Comparison of ENCODE assay signal across 17 cellular contexts in genomic region chr2:219626540-219626939, GRCh38. TPM values are rescaled to one million over a fixed set of nuclear protein-coding genes. Genes with fewer than 3 reads are reported as not detected.
DNase-seq lines count a peak whose midpoint lies in the region; ATAC-seq, FAIRE-seq and TF ChIP-seq lines count a peak whose summit lies in the region.
"Had no signal": no experiment of that assay in that cellular context is flagged by ENCODE, and none has a peak within 500 bp of the region (broad histone marks: within the 10 kb centered on the region; RNA-seq: fewer than 3 reads in every experiment).

No MANE protein-coding gene starts in this region.

- no peaks in the 10 kb centered on the region for H3K9me2 ChIP-seq in HCT116 (ENCODE audit: insufficient read depth)

- no peak for TF ChIP-seq POLR2A in HCT116 (IDR thresholded peaks at IDR 0.05; ENCODE audit: borderline replicate concordance, extremely low read depth, insufficient read depth, insufficient read length)

- no peak overlapping the region for H3K4me3 ChIP-seq in CD8-positive, alpha-beta memory T cell (ENCODE audit: low read length)
- H3K4me3 ChIP-seq in HCT116 (replicated peaks in 1 of 2; ENCODE audit: low read depth in 1 of 2, low read length in 2 of 2) (peak overlapping the region; percentile 56 to 79), astrocyte (ENCODE audit: insufficient read depth, low read depth, low read length) (no peak overlapping the region)

- no peak for DNase-seq in CD8-positive, alpha-beta memory T cell
- DNase-seq in HCT116 (ENCODE audit: low read depth, low spot score) (no peak), astrocyte (ENCODE audit: low read depth) (no peak), hypothalamus (lab: John Stamatoyannopoulos, UW) (no peak), NCI-H1694 (lab: John Stamatoyannopoulos, UW) (no peak)
- DNase-seq in natural killer cell treated with Interleukin-12 subunit alpha and Interleukin-12 subunit beta and Interleukin-15 and Interleukin-18, amount 100 ng/mL, for 72 hours (ENCODE audit: low spot score) = no peak
- DNase-seq in activated effector memory CD4-positive, alpha-beta T cell treated with anti-CD3 and anti-CD28 coated beads, Interleukin-2, amount 50 U/mL, for 16 hours = no peak
- DNase-seq: activated CD4-positive, alpha-beta T cell treated with anti-CD3 and anti-CD28 coated beads for 4 hours; gastrocnemius medialis; lower lobe of right lung; NCI-H1048; NCI-H526 treated with DMSO at 0.1 percent for 48 hours; SJCRH30 had no signal

- H4K20me1 ChIP-seq in HCT116 (ENCODE audit: insufficient read depth) = no peaks in the 10 kb centered on the region
- no peaks in the 10 kb centered on the region for H4K20me1 ChIP-seq in astrocyte (ENCODE audit: insufficient read depth, low read length)

- H3K4me1 ChIP-seq in CD8-positive, alpha-beta memory T cell (ENCODE audit: insufficient read depth, low read length) = no peaks in the 10 kb centered on the region
- H3K4me1 ChIP-seq in HCT116 (ENCODE audit: control insufficient read depth in 1 of 2, insufficient read depth in 2 of 2, low read length in 2 of 2) = peaks cover 4 to 32% of the 10 kb centered on the region in 2 experiments; a peak in 3 of 4 replicates
- no peaks in the 10 kb centered on the region for H3K4me1 ChIP-seq in astrocyte (ENCODE audit: insufficient read depth, low read length)
- H3K4me1 ChIP-seq: SJCRH30 had no signal

- POLR2A ChIA-PET in CD8-positive, alpha-beta memory T cell (lab: Charles Lee) = interaction anchor here (0.7 kb wide), 1 partner anchor 370 kb away, joined by 4 read pairs; no protein-coding TSS in a partner anchor
- POLR2A ChIA-PET in HCT116 (lab: Charles Lee) = no interaction called here

- no peak for ATAC-seq in HCT116
- ATAC-seq in natural killer cell treated with Interleukin-12 subunit alpha and Interleukin-12 subunit beta and Interleukin-15 and Interleukin-18, amount 100 ng/mL, for 72 hours = no peak
- no peak for ATAC-seq in HG02571 (IDR thresholded peaks at IDR 0.05; ENCODE audit: unreplicated experiment)

- peak overlapping the region; percentile 62 to 92 (median 75) for H3K4me3 Mint-ChIP-seq in CD8-positive, alpha-beta memory T cell
- peak overlapping the region; percentile 86 for H3K4me3 Mint-ChIP-seq in astrocyte (ENCODE audit: unreplicated experiment)
- peak overlapping the region; percentile 67 for H3K4me3 Mint-ChIP-seq in natural killer cell treated with Interleukin-12 subunit alpha and Interleukin-12 subunit beta and Interleukin-15 and Interleukin-18, amount 100 ng/mL, for 72 hours

- TF ChIP-seq RAD21 in HCT116 (IDR thresholded peaks at IDR 0.05; ENCODE audit: low read depth) = no peak

- H3K4me2 ChIP-seq in HCT116 (ENCODE audit: low read length) (peak overlapping the region; percentile 93), astrocyte (ENCODE audit: low read length) (peak overlapping the region; percentile 89)

- no peaks in the 10 kb centered on the region for H3K9me3 ChIP-seq in CD8-positive, alpha-beta memory T cell (ENCODE audit: low read length)
- no peaks in the 10 kb centered on the region for H3K9me3 ChIP-seq in HCT116 (ENCODE audit: control insufficient read depth in 1 of 2, insufficient read depth in 1 of 2, low read depth in 1 of 2, low read length in 2 of 2)
- H3K9me3 ChIP-seq in astrocyte (ENCODE audit: insufficient read depth, low read depth, low read length) = no peaks in the 10 kb centered on the region
- H3K9me3 ChIP-seq: adrenal gland, gastrocnemius medialis, lower lobe of right lung, SJCRH30, tibial nerve had no signal

- H3K79me2 ChIP-seq in HCT116 (ENCODE audit: insufficient read depth, low read length) (peaks cover 11% of the 10 kb centered on the region; the same call in 1 of the 2 replicates), astrocyte (ENCODE audit: insufficient read depth, low read length) (peaks cover 8% of the 10 kb centered on the region)

- FAIRE-seq in astrocyte (lab: Jason Lieb, UNC) = no peak
- FAIRE-seq: D721Med had no signal

- no peak overlapping the region for H3K27ac ChIP-seq in CD8-positive, alpha-beta memory T cell (ENCODE audit: low read depth, low read length)
- peak overlapping the region; percentile 76 for H3K27ac ChIP-seq in HCT116 (ENCODE audit: low read depth, low read length)
- H3K27ac ChIP-seq in astrocyte (ENCODE audit: low read depth, low read length) = no peak overlapping the region
- H3K27ac ChIP-seq: gastrocnemius medialis, lower lobe of right lung, SJCRH30 had no signal

- H3K27me3 Mint-ChIP-seq in CD8-positive, alpha-beta memory T cell = peaks cover 15 to 43% of the 10 kb centered on the region in 2 donors
- H3K27me3 Mint-ChIP-seq in astrocyte (ENCODE audit: low read depth, unreplicated experiment) = peaks cover 38% of the 10 kb centered on the region
- H3K27me3 Mint-ChIP-seq in natural killer cell treated with Interleukin-12 subunit alpha and Interleukin-12 subunit beta and Interleukin-15 and Interleukin-18, amount 100 ng/mL, for 72 hours = peaks cover 23 to 29% of the 10 kb centered on the region in 2 donors

- no peaks in the 10 kb centered on the region for H3K9me3 Mint-ChIP-seq in CD8-positive, alpha-beta memory T cell
- no peaks in the 10 kb centered on the region for H3K9me3 Mint-ChIP-seq in astrocyte (ENCODE audit: unreplicated experiment)
- H3K9me3 Mint-ChIP-seq in natural killer cell treated with Interleukin-12 subunit alpha and Interleukin-12 subunit beta and Interleukin-15 and Interleukin-18, amount 100 ng/mL, for 72 hours = no peaks in the 10 kb centered on the region

- CTCF ChIA-PET in CD8-positive, alpha-beta memory T cell (lab: Charles Lee) = interaction anchor here (1.5 kb wide), 1 partner anchor 16 kb away, joined by 4 read pairs; no protein-coding TSS in a partner anchor
- CTCF ChIA-PET in HCT116 (lab: Charles Lee) = no interaction called here

- BruUV-seq in HCT116 (replicated peaks; lab: Mats Ljungman, UMichigan) = TSS peak; percentile 61

- H3K4me1 Mint-ChIP-seq in CD8-positive, alpha-beta memory T cell = peaks cover 5 to 8% (median 5%) of the 10 kb centered on the region in 3 donors
- peaks cover 2% of the 10 kb centered on the region for H3K4me1 Mint-ChIP-seq in astrocyte (ENCODE audit: low read depth, unreplicated experiment)
- peaks cover 3 to 4% of the 10 kb centered on the region in 2 donors for H3K4me1 Mint-ChIP-seq in natural killer cell treated with Interleukin-12 subunit alpha and Interleukin-12 subunit beta and Interleukin-15 and Interleukin-18, amount 100 ng/mL, for 72 hours (ENCODE audit: low read depth in 2 of 2)

- H3K27ac Mint-ChIP-seq in CD8-positive, alpha-beta memory T cell = peak overlapping the region in 1 of 8 donors; percentile 2
- H3K27ac Mint-ChIP-seq in astrocyte (ENCODE audit: unreplicated experiment) = no peak overlapping the region
- no peak overlapping the region for H3K27ac Mint-ChIP-seq in natural killer cell treated with Interleukin-12 subunit alpha and Interleukin-12 subunit beta and Interleukin-15 and Interleukin-18, amount 100 ng/mL, for 72 hours

- no peak overlapping the region for H2AFZ ChIP-seq in HCT116 (ENCODE audit: low read depth, low read length, poor library complexity, severe bottlenecking)
- H2AFZ ChIP-seq in astrocyte (ENCODE audit: low read depth, low read length) = no peak overlapping the region

- H3K27me3 ChIP-seq in CD8-positive, alpha-beta memory T cell (ENCODE audit: insufficient read depth, low read length, poor library complexity, severe bottlenecking) = peaks cover 6% of the 10 kb centered on the region
- H3K27me3 ChIP-seq in HCT116 (ENCODE audit: insufficient read depth, low read length) (no peaks in the 10 kb centered on the region), astrocyte (ENCODE audit: insufficient read depth, low read length) (peaks cover 4% of the 10 kb centered on the region)
- H3K27me3 ChIP-seq: adrenal gland, gastrocnemius medialis had no signal

- H3K36me3 ChIP-seq in CD8-positive, alpha-beta memory T cell (ENCODE audit: insufficient read depth, low read length) = no peaks in the 10 kb centered on the region
- H3K36me3 ChIP-seq in HCT116 (ENCODE audit: control insufficient read depth in 1 of 2, insufficient read depth in 2 of 2, low read length in 2 of 2) (0 out of 4 replicates have a peak, but pooled peaks cover 0 to 6% of the 10 kb centered on the region in 2 experiments), astrocyte (ENCODE audit: insufficient read depth, low read length) (no peaks in the 10 kb centered on the region)
- H3K36me3 ChIP-seq: adrenal gland, gastrocnemius medialis, lower lobe of right lung, SJCRH30, tibial nerve had no signal

- intact Hi-C loops in HCT116 (cut with micrococcal nuclease) = loop anchor here (5.0 kb wide), 1 partner anchor 84 kb away; the partner anchor contains the start of genes CHPF and TMEM198

- no peaks in the 10 kb centered on the region for H3K36me3 Mint-ChIP-seq in CD8-positive, alpha-beta memory T cell
- H3K36me3 Mint-ChIP-seq in astrocyte (ENCODE audit: low read depth, unreplicated experiment) = peaks cover 5% of the 10 kb centered on the region
- no peaks in the 10 kb centered on the region for H3K36me3 Mint-ChIP-seq in natural killer cell treated with Interleukin-12 subunit alpha and Interleukin-12 subunit beta and Interleukin-15 and Interleukin-18, amount 100 ng/mL, for 72 hours

- TF ChIP-seq CTCF in HCT116 (IDR thresholded peaks at IDR 0.05 in 2 of 3, conservative IDR thresholded peaks at IDR 0.05 in 1 of 3; ENCODE audit: borderline replicate concordance in 1 of 3, insufficient read depth in 1 of 3, low read depth in 2 of 3, low read length in 2 of 3) = no peak
- no peak for TF ChIP-seq CTCF in astrocyte (IDR thresholded peaks at IDR 0.05; ENCODE audit: insufficient read depth, low read depth, low read length)

- H3K9ac ChIP-seq in HCT116 (ENCODE audit: low read length) (peak overlapping the region; percentile 77), astrocyte (ENCODE audit: low read length) (no peak overlapping the region)

- RAD21 ChIA-PET in HCT116 (lab: Charles Lee; ENCODE audit: low non-redundant PET in 1 of 2, low total read pairs in 2 of 2, uncharacterized antibody in 2 of 2, unreplicated experiment in 2 of 2) = interaction anchor here in 1 of 2 experiments (0.6 kb wide), 1 partner anchor 37 kb away, joined by 6 read pairs; no protein-coding TSS in a partner anchor

RNA-seq across cellular contexts. Expression of gene SLC4A3, which starts 0.9 kb away (rescaled TPM):
- under 1 TPM in 1 of 2 experiments, not detected in 1; 0.13 TPM for total RNA-seq in CD8-positive, alpha-beta memory T cell
- not detected for polyA plus RNA-seq in CD8-positive, alpha-beta memory T cell
- total RNA-seq in HCT116 (2021; ENCODE audit: unreplicated experiment) (23.0 TPM), astrocyte (10.9 and 11.2 TPM in 2 replicates)
- 17.1 and 17.3 TPM in 2 replicates for polyA plus RNA-seq in HCT116 (2012)
- total RNA-seq in natural killer cell treated with Interleukin-12 subunit alpha and Interleukin-12 subunit beta and Interleukin-15 and Interleukin-18, amount 100 ng/mL, for 72 hours = not detected

RNA-seq across cellular contexts. Expression of gene STK11IP, which starts 28.9 kb away (rescaled TPM):
- 10 to 100 TPM; 26.2 to 32.2 TPM for total RNA-seq in CD8-positive, alpha-beta memory T cell
- polyA plus RNA-seq in CD8-positive, alpha-beta memory T cell = 12.6 TPM
- total RNA-seq in HCT116 (2021; ENCODE audit: unreplicated experiment) = 45.0 TPM
- 31.1 and 34.8 TPM in 2 replicates for polyA plus RNA-seq in HCT116 (2012)
- total RNA-seq in astrocyte = 24.9 TPM in 2 replicates
- total RNA-seq in natural killer cell treated with Interleukin-12 subunit alpha and Interleukin-12 subunit beta and Interleukin-15 and Interleukin-18, amount 100 ng/mL, for 72 hours = 10 to 100 TPM; 27.7 to 50.7 TPM

RNA-seq across cellular contexts. Expression of gene INHA, which starts 54.4 kb away (rescaled TPM):
- not detected for total RNA-seq in CD8-positive, alpha-beta memory T cell
- polyA plus RNA-seq in CD8-positive, alpha-beta memory T cell = not detected
- total RNA-seq in HCT116 (2021; ENCODE audit: unreplicated experiment) (not detected), astrocyte (0.52 and 0.99 TPM in 2 replicates)
- polyA plus RNA-seq in HCT116 (2012) = not detected in 2 replicates
- not detected for total RNA-seq in natural killer cell treated with Interleukin-12 subunit alpha and Interleukin-12 subunit beta and Interleukin-15 and Interleukin-18, amount 100 ng/mL, for 72 hours
- total RNA-seq: lower lobe of right lung had no signal

RNA-seq across cellular contexts. Expression of gene OBSL1, which starts 55.2 kb away (rescaled TPM):
- under 1 TPM; 0.48 to 0.69 TPM for total RNA-seq in CD8-positive, alpha-beta memory T cell
- polyA plus RNA-seq in CD8-positive, alpha-beta memory T cell = not detected
- 45.2 TPM for total RNA-seq in HCT116 (2021; ENCODE audit: unreplicated experiment)
- 41.4 and 56.1 TPM in 2 replicates for polyA plus RNA-seq in HCT116 (2012)
- 77.5 and 88.1 TPM in 2 replicates for total RNA-seq in astrocyte
- total RNA-seq in natural killer cell treated with Interleukin-12 subunit alpha and Interleukin-12 subunit beta and Interleukin-15 and Interleukin-18, amount 100 ng/mL, for 72 hours = 1 to 10 TPM in 1 of 2 donors, not detected in 1; 2.9 TPM

Comparison
In these comparisons a context has a peak if more than half of its experiments do, and no peak if none do; other contexts are left out.
1. H3K4me3 ChIP-seq: peak in HCT116 (2 of 2); none in CD8-positive, alpha-beta memory T cell (single experiment) and astrocyte (single experiment).
2. RNA of gene SLC4A3, which starts 0.9 kb away (total RNA-seq): 23.0 TPM in HCT116 (single experiment) and 10.9 to 11.2 TPM in astrocyte; 0.13 TPM in CD8-positive, alpha-beta memory T cell and not detected in natural killer cell treated with Interleukin-12 subunit alpha and Interleukin-12 subunit beta and Interleukin-15 and Interleukin-18, amount 100 ng/mL, for 72 hours; every median in the first group is over 10 times any median in the second.
3. Peak in every context shown above with its lines, with median percentiles within 50 percentile points of each other: H3K4me3 Mint-ChIP-seq.